ENCODE assay signal across 9 cellular contexts in genomic region chr19:19997656-19998268, GRCh38. TPM values are rescaled to one million over a fixed set of nuclear protein-coding genes. Genes with fewer than 3 reads are reported as not detected.
DNase-seq lines count a peak whose midpoint lies in the region; FAIRE-seq and TF ChIP-seq lines count a peak whose summit lies in the region.
"Had no signal": no experiment of that assay in that cellular context is flagged by ENCODE, and none has a peak within 500 bp of the region (broad histone marks: within the 10 kb centered on the region; RNA-seq: fewer than 3 reads in every experiment).

No MANE protein-coding gene starts in this region.

- H3K27me3 ChIP-seq in iPS DF 6.9 (ENCODE audit: control insufficient read depth, insufficient read depth, low read length): no peaks in the 10 kb centered on the region

- no peak overlapping the region for H3K27ac ChIP-seq in iPS DF 6.9 (ENCODE audit: low read length)

- no peaks in the 10 kb centered on the region for H3K9me3 ChIP-seq in iPS DF 6.9 (ENCODE audit: control insufficient read depth, insufficient read depth, low read length)

- FAIRE-seq in GM12892 (lab: Jason Lieb, UNC): no peak
- FAIRE-seq: colon had no signal

- no peaks in the 10 kb centered on the region for H3K36me3 ChIP-seq in iPS DF 6.9 (ENCODE audit: control insufficient read depth, insufficient read depth, low read length)

- DNase-seq in AG20443 (ENCODE audit: low spot score) (peak; percentile 16), LNCaP clone FGC (ENCODE audit: low read depth) (no peak), iPS DF 6.9 (ENCODE audit: low read depth, low spot score) (peak; percentile 54), GM12892 (ENCODE audit: insufficient read length) (no peak), GM03348 (ENCODE audit: low spot score) (no peak), NCI-H1694 treated with DMSO at 0.1 percent for 48 hours (lab: John Stamatoyannopoulos, UW) (no peak)
- DNase-seq in activated gamma-delta T cell treated with anti-CD3 and anti-CD28 coated beads, Interleukin-2, amount 50 U/mL, for 16 hours (ENCODE audit: low read depth): peak; percentile 11
- DNase-seq in stimulated activated CD8-positive, alpha-beta memory T cell treated with anti-CD3 and anti-CD28 coated beads, Interleukin-15, amount 100 ng/mL, for 1 hour (ENCODE audit: low read depth): peak; percentile 14

- no peak for TF ChIP-seq POLR2A in GM12892 (IDR thresholded peaks at IDR 0.05; ENCODE audit: low read depth, low read length)

- peak; percentile 66 for TF ChIP-seq CTCF in LNCaP clone FGC (IDR thresholded peaks at IDR 0.05; ENCODE audit: control insufficient read depth, extremely low read depth, insufficient read depth)

- no peaks in the 10 kb centered on the region for H3K4me1 ChIP-seq in iPS DF 6.9 (ENCODE audit: control insufficient read depth, insufficient read depth, low read length)

- no CpG with 5 or more reads among the region's 7 CpGs for WGBS in iPS DF 6.9 (ENCODE audit: insufficient coverage, insufficient read length)

- no peak overlapping the region for H3K4me3 ChIP-seq in LNCaP clone FGC (ENCODE audit: low read depth, low read length)
- H3K4me3 ChIP-seq in iPS DF 6.9 (ENCODE audit: low read length): no peak overlapping the region

RNA-seq across cellular contexts. Expression of gene ZNF682, which starts 41.5 kb away (rescaled TPM):
- polyA plus RNA-seq in GM12892 (2012; ENCODE audit: missing spikeins): 3.4 TPM

Comparison
In these comparisons a context has a peak if more than half of its experiments do, and no peak if none do; other contexts are left out.
1. DNase-seq: peak in AG20443 (single experiment), activated gamma-delta T cell treated with anti-CD3 and anti-CD28 coated beads, Interleukin-2, amount 50 U/mL, for 16 hours (single experiment), iPS DF 6.9 (single experiment) and stimulated activated CD8-positive, alpha-beta memory T cell treated with anti-CD3 and anti-CD28 coated beads, Interleukin-15, amount 100 ng/mL, for 1 hour (single experiment); none in LNCaP clone FGC (single experiment), GM12892 (single experiment), GM03348 (single experiment) and NCI-H1694 treated with DMSO at 0.1 percent for 48 hours (single experiment).